In the genomic region with DNA sequence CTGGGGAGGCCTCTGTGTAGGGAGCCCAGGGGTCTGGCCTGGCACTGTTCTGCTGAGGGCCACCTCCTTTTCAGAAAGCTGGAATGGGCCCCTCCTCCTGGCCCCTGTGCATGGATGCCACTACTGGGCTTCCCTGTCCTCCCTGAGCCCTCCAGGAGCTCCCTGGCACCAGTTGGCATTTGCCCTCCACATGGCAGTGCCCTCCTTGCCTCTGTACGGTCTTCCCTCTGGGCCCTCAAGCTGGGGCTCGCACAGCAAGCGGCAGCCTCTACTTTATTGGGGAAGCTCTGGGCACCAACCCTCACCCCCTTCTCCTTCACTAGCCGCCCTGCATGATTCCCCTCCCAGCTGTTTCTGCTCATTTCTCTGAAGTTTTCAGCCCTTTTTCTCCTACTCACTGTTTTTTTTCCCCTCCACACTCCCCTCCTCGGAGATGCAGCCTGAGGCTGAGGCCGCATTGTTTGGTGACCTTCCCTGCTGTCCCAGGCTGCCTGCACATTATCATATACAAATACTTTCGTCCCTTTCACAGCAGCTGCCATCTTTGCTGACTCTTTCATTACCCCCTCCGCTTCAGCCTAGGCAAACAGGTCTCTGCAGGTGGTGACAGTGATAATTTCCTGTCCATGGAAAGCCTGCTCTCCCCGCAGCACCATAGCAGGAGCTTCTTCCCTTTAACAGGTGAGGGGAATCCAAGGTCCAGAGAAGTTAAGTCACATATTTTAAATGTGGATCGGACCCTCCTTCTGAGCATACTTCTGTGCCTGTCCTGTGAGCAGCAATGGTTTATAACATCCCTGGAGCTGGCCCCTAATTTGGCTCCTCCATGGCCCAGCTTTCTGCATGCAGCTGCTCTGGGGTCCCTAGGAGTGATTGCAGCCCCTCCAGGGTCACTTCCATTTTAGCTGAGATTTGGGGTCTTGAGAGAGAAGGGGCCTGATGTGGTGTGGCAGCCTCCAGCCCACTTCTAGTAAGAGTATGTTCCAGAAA, we compare ENCODE assay signal across 13 cellular contexts.
A peak's percentile ranks its signal among the peaks of the same experiment; 100 is the strongest.
DNase-seq lines count a peak whose midpoint lies in the region; ATAC-seq and TF ChIP-seq lines count a peak whose summit lies in the region.
"Had no signal": no experiment of that assay in that cellular context is flagged by ENCODE, and none has a peak within 500 bp of the region (broad histone marks: within the 10 kb centered on the region; RNA-seq: fewer than 3 reads in every experiment).

No MANE protein-coding gene starts in this region.

- H3K27ac Mint-ChIP-seq in Caco-2 (ENCODE audit: unreplicated experiment) (peak overlapping the region; percentile 10), mesothelial cell of epicardium (peak overlapping the region; percentile 92)
- peak overlapping the region; percentile 20 for H3K27ac Mint-ChIP-seq in activated T-helper 17 cell treated with anti-CD3 and anti-CD28 coated beads, Interleukin-2, amount 50 U/mL, for 72 hours

- CTCF ChIA-PET in Caco-2 (lab: Charles Lee), result no interaction called here
- CTCF ChIA-PET in PC-3 (lab: Charles Lee), result no interaction called here

- POLR2A ChIA-PET in Caco-2 (lab: Charles Lee), result no interaction called here
- POLR2A ChIA-PET in PC-3 (lab: Charles Lee; ENCODE audit: unreplicated experiment), result no interaction called here

- 0 out of 2 replicates have a peak, but pooled peaks cover 3% of the 10 kb centered on the region for H3K4me1 ChIP-seq in Caco-2
- peaks cover 3% of the 10 kb centered on the region; the same call in 1 of the 2 replicates for H3K4me1 ChIP-seq in PC-3 (ENCODE audit: insufficient read depth, low read length)

- H3K27me3 Mint-ChIP-seq in Caco-2 (ENCODE audit: insufficient read depth, unreplicated experiment) (no peaks in the 10 kb centered on the region), mesothelial cell of epicardium (ENCODE audit: low read depth) (no peaks in the 10 kb centered on the region)
- no peaks in the 10 kb centered on the region for H3K27me3 Mint-ChIP-seq in activated T-helper 17 cell treated with anti-CD3 and anti-CD28 coated beads, Interleukin-2, amount 50 U/mL, for 72 hours

- no peak overlapping the region for H3K4me3 ChIP-seq in Caco-2 (ENCODE audit: low read depth, low read length)
- H3K4me3 ChIP-seq in PC-3 (ENCODE audit: low read length), result no peak overlapping the region
- H3K4me3 ChIP-seq: skin epidermis had no signal

- H3K36me3 Mint-ChIP-seq in Caco-2 (ENCODE audit: insufficient read depth, unreplicated experiment) (peaks cover 6% of the 10 kb centered on the region), mesothelial cell of epicardium (no peaks in the 10 kb centered on the region)
- H3K36me3 Mint-ChIP-seq in activated T-helper 17 cell treated with anti-CD3 and anti-CD28 coated beads, Interleukin-2, amount 50 U/mL, for 72 hours (ENCODE audit: low read depth), result no peaks in the 10 kb centered on the region

- H3F3A ChIP-seq in PC-3 (ENCODE audit: low read length, unreplicated experiment), result no peaks in the 10 kb centered on the region

- DNase-seq in Caco-2 (no peak), NCI-H1930 (lab: John Stamatoyannopoulos, UW) (peak; percentile 23), mesothelial cell of epicardium (ENCODE audit: low spot score in 2 of 2, unreplicated experiment in 2 of 2) (no peak), EL (no peak), PC-3 (no peak)
- DNase-seq: activated T-cell treated with anti-CD3 and anti-CD28 coated beads, Interleukin-2, amount 50 U/mL, for 1 hour; GDM1; hypothalamus; NCI-H1048 had no signal

- H3K36me3 ChIP-seq in Caco-2 (ENCODE audit: control insufficient read depth, insufficient read depth, low read length) (no peaks in the 10 kb centered on the region), PC-3 (ENCODE audit: low read depth, low read length) (no peaks in the 10 kb centered on the region)

- no peaks in the 10 kb centered on the region for H3K9me2 ChIP-seq in PC-3 (replicated peaks; ENCODE audit: low read length)

- BruUV-seq in Caco-2 (replicated peaks; lab: Mats Ljungman, UMichigan) (no TSS peak), PC-3 (replicated peaks; lab: Mats Ljungman, UMichigan) (no TSS peak)

- no peaks in the 10 kb centered on the region for H3K9me3 Mint-ChIP-seq in Caco-2 (ENCODE audit: unreplicated experiment)
- no peaks in the 10 kb centered on the region for H3K9me3 Mint-ChIP-seq in activated T-helper 17 cell treated with anti-CD3 and anti-CD28 coated beads, Interleukin-2, amount 50 U/mL, for 72 hours
- H3K9me3 Mint-ChIP-seq in mesothelial cell of epicardium, result no peaks in the 10 kb centered on the region

- no peaks in the 10 kb centered on the region for H3K27me3 ChIP-seq in Caco-2 (replicated peaks; ENCODE audit: control insufficient read depth, insufficient read depth, low read length)
- no peaks in the 10 kb centered on the region for H3K27me3 ChIP-seq in PC-3 (ENCODE audit: low read length)

- H3K4me3 Mint-ChIP-seq in Caco-2 (ENCODE audit: unreplicated experiment), result no peak overlapping the region
- H3K4me3 Mint-ChIP-seq in activated T-helper 17 cell treated with anti-CD3 and anti-CD28 coated beads, Interleukin-2, amount 50 U/mL, for 72 hours, result no peak overlapping the region
- H3K4me3 Mint-ChIP-seq in mesothelial cell of epicardium, result no peak overlapping the region

- no peak overlapping the region for H3K9ac ChIP-seq in PC-3 (ENCODE audit: low read length)

- no peak for TF ChIP-seq CTCF in Caco-2 (IDR thresholded peaks at IDR 0.05; ENCODE audit: insufficient read depth in 1 of 2, low read depth in 1 of 2, low read length in 1 of 2, severe bottlenecking in 1 of 2, unreplicated experiment in 1 of 2)
- TF ChIP-seq CTCF in mesothelial cell of epicardium (IDR thresholded peaks at IDR 0.05; ENCODE audit: unreplicated experiment), result no peak
- no peak for TF ChIP-seq CTCF in PC-3 (conservative IDR thresholded peaks at IDR 0.05; ENCODE audit: low read depth, low read length)

- intact Hi-C loops in Caco-2 (cut with micrococcal nuclease; ENCODE audit: unreplicated experiment) (no loop called here), PC-3 (cut with micrococcal nuclease) (no loop called here)

- no peak overlapping the region for H3K27ac ChIP-seq in PC-3 (ENCODE audit: low read length)

- no peaks in the 10 kb centered on the region for H4K20me1 ChIP-seq in PC-3 (ENCODE audit: low read length)

- no peaks in the 10 kb centered on the region for H3K79me2 ChIP-seq in PC-3 (ENCODE audit: low read length)

- H3K4me2 ChIP-seq in PC-3 (ENCODE audit: low read length), result no peak overlapping the region

- H3K4me1 Mint-ChIP-seq in Caco-2 (ENCODE audit: low read depth, unreplicated experiment) (peaks cover 8% of the 10 kb centered on the region), mesothelial cell of epicardium (peaks cover 69% of the 10 kb centered on the region)
- no peaks in the 10 kb centered on the region for H3K4me1 Mint-ChIP-seq in activated T-helper 17 cell treated with anti-CD3 and anti-CD28 coated beads, Interleukin-2, amount 50 U/mL, for 72 hours

- no peak for ATAC-seq in activated T-helper 17 cell treated with anti-CD3 and anti-CD28 coated beads, Interleukin-2, amount 50 U/mL, for 72 hours (replicated peaks)
- ATAC-seq in HG02938 (IDR thresholded peaks at IDR 0.05; ENCODE audit: unreplicated experiment) (no peak), GM18520 (IDR thresholded peaks at IDR 0.05; ENCODE audit: unreplicated experiment) (no peak), PC-3 (no peak)

- H3K9me3 ChIP-seq in Caco-2, result no peaks in the 10 kb centered on the region
- H3K9me3 ChIP-seq in PC-3 (ENCODE audit: low read length), result no peaks in the 10 kb centered on the region

- no peak overlapping the region for H2AFZ ChIP-seq in PC-3 (ENCODE audit: low read length)

Comparison
In these comparisons a context has a peak if more than half of its experiments do, and no peak if none do; other contexts are left out.
1. DNase-seq: peak in NCI-H1930 (2 of 2); none in Caco-2 (0 of 2), mesothelial cell of epicardium (0 of 2), EL (single experiment) and PC-3 (single experiment).
2. H3K27ac Mint-ChIP-seq: peak in every context shown above with its lines; median percentile 92 in mesothelial cell of epicardium; 20 in activated T-helper 17 cell treated with anti-CD3 and anti-CD28 coated beads, Interleukin-2, amount 50 U/mL, for 72 hours; 10 in Caco-2.